8 cellular contexts compared by ENCODE assay signal in genomic region chr17:4375039-4375748, GRCh38. TPM values are rescaled to one million over a fixed set of nuclear protein-coding genes. Genes with fewer than 3 reads are reported as not detected.
A peak's percentile ranks its signal among the peaks of the same experiment; 100 is the strongest.
DNase-seq lines count a peak whose midpoint lies in the region; ATAC-seq and TF ChIP-seq lines count a peak whose summit lies in the region.

No MANE protein-coding gene starts in this region.

- H2BK5ac ChIP-seq in mesenchymal stem cell (ENCODE audit: low read depth, low read length, poor library complexity, severe bottlenecking), result no peak overlapping the region

- no peaks in the 10 kb centered on the region for H3K36me3 ChIP-seq in mesenchymal stem cell (ENCODE audit: control insufficient read depth in 1 of 2, insufficient read depth in 2 of 2, low read depth in 1 of 2, low read length in 2 of 2)

- peak overlapping the region; percentile 63 for H3K4me3 Mint-ChIP-seq in T-helper 17 cell
- peak overlapping the region; percentile 0 for H3K4me3 Mint-ChIP-seq in natural killer cell

- H3K27me3 Mint-ChIP-seq in T-helper 17 cell (no peaks in the 10 kb centered on the region), natural killer cell (ENCODE audit: low read depth in 2 of 2) (no peaks in the 10 kb centered on the region)

- H3K36me3 Mint-ChIP-seq in T-helper 17 cell (ENCODE audit: low read depth) (no peaks in the 10 kb centered on the region), natural killer cell (no peaks in the 10 kb centered on the region)

- H3K9me3 ChIP-seq in T-helper 17 cell (ENCODE audit: control insufficient read depth, low read length, poor library complexity, severe bottlenecking) (no peaks in the 10 kb centered on the region), mesenchymal stem cell (ENCODE audit: control insufficient read depth, low read length) (no peaks in the 10 kb centered on the region)

- H3K27ac Mint-ChIP-seq in T-helper 17 cell, result peak overlapping the region; percentile 1
- H3K27ac Mint-ChIP-seq in natural killer cell, result peak overlapping the region in 1 of 2 donors; percentile 32

- no peak overlapping the region for H2BK120ac ChIP-seq in mesenchymal stem cell (ENCODE audit: low read depth, low read length)

- peaks cover 0 to 3% of the 10 kb centered on the region in 2 experiments for H3K27me3 ChIP-seq in mesenchymal stem cell (ENCODE audit: control insufficient read depth in 1 of 2, insufficient read depth in 1 of 2, low read length in 2 of 2)

- H3K4me1 ChIP-seq in mesenchymal stem cell (ENCODE audit: control insufficient read depth, insufficient read depth, low read depth, low read length), result no peaks in the 10 kb centered on the region

- DNase-seq in T-helper 17 cell, result no peak
- DNase-seq in natural killer cell, result no peak
- DNase-seq in HCEC 1CT, result no peak
- no peak for DNase-seq in coronary artery (ENCODE audit: low spot score)
- DNase-seq in Ammon's horn (ENCODE audit: low spot score), result no peak
- no peak for DNase-seq in mesenchymal stem cell

- H3K27ac ChIP-seq in coronary artery (no peak overlapping the region), mesenchymal stem cell (ENCODE audit: low read length, poor library complexity, severe bottlenecking) (no peak overlapping the region)

- H3K4me3 ChIP-seq in coronary artery (no peak overlapping the region), mesenchymal stem cell (ENCODE audit: insufficient read depth in 1 of 2, low read depth in 1 of 2, low read length in 2 of 2) (no peak overlapping the region)

- ATAC-seq in GM18858 (IDR thresholded peaks at IDR 0.05; ENCODE audit: unreplicated experiment) (peak; percentile 65), HG02763 (IDR thresholded peaks at IDR 0.05; ENCODE audit: unreplicated experiment) (peak; percentile 63), T-helper 17 cell (peak; percentile 92), natural killer cell (peak; percentile 54 to 68 (median 64))

- H3K4ac ChIP-seq in mesenchymal stem cell (ENCODE audit: low read depth in 1 of 2, low read length in 2 of 2), result no peak overlapping the region

- no peak overlapping the region for H2AFZ ChIP-seq in mesenchymal stem cell (ENCODE audit: low read depth, low read length)

- H4K91ac ChIP-seq in mesenchymal stem cell (ENCODE audit: low read length), result no peak overlapping the region

- no peak overlapping the region for H3K14ac ChIP-seq in mesenchymal stem cell (ENCODE audit: low read length in 2 of 2)

- no peak overlapping the region for H2BK12ac ChIP-seq in mesenchymal stem cell (ENCODE audit: low read length in 2 of 2)

- H2AK5ac ChIP-seq in mesenchymal stem cell (ENCODE audit: low read length, severe bottlenecking), result no peak overlapping the region

- WGBS in mesenchymal stem cell, result 73% methylated on average over 7 of the region's 7 CpGs

- no peaks in the 10 kb centered on the region for H3K79me1 ChIP-seq in mesenchymal stem cell (replicated peaks; ENCODE audit: low read length, poor library complexity, severe bottlenecking)

- intact Hi-C loops in natural killer cell (cut with micrococcal nuclease), result no loop called here

- H3K9ac ChIP-seq in mesenchymal stem cell (ENCODE audit: low read length), result no peak overlapping the region

- no peaks in the 10 kb centered on the region for H3K9me3 Mint-ChIP-seq in natural killer cell

- H3K18ac ChIP-seq in mesenchymal stem cell (ENCODE audit: low read depth in 1 of 2, low read length in 2 of 2), result no peak overlapping the region

- TF ChIP-seq CTCF in natural killer cell (IDR thresholded peaks at IDR 0.05) (no peak), coronary artery (IDR thresholded peaks at IDR 0.05) (no peak)

- H3K4me2 ChIP-seq in mesenchymal stem cell (ENCODE audit: low read length, poor library complexity, severe bottlenecking), result no peak overlapping the region

- peaks cover 16% of the 10 kb centered on the region for H3K4me1 Mint-ChIP-seq in T-helper 17 cell
- peaks cover 9 to 20% of the 10 kb centered on the region in 2 donors for H3K4me1 Mint-ChIP-seq in natural killer cell

- no peak overlapping the region for H4K8ac ChIP-seq in mesenchymal stem cell (ENCODE audit: low read length)

- H2BK15ac ChIP-seq in mesenchymal stem cell (ENCODE audit: low read depth, poor library complexity, severe bottlenecking), result no peak overlapping the region

- no peak overlapping the region for H3K23ac ChIP-seq in mesenchymal stem cell (ENCODE audit: low read length in 2 of 2)

RNA-seq across cellular contexts. Expression of gene UBE2G1, which starts 8.7 kb away (rescaled TPM):
- total RNA-seq in T-helper 17 cell (10 to 100 TPM; 64.6 to 72.7 TPM), natural killer cell (10 to 100 TPM; 58.2 to 76.4 (median 64.7) TPM)
- polyA plus RNA-seq in mesenchymal stem cell (2013, experiment 1 of 2), result 63.6 TPM
- 69.4 TPM for polyA plus RNA-seq in mesenchymal stem cell (2013, experiment 2 of 2)

RNA-seq across cellular contexts. Expression of gene SPNS3, which starts 58.5 kb away (rescaled TPM):
- 1 to 10 TPM; 1.8 to 1.9 TPM for total RNA-seq in T-helper 17 cell
- 1 to 10 TPM; 1.2 to 2.1 (median 1.9) TPM for total RNA-seq in natural killer cell
- not detected for polyA plus RNA-seq in mesenchymal stem cell (2013, experiment 1 of 2)
- polyA plus RNA-seq in mesenchymal stem cell (2013, experiment 2 of 2), result not detected
